ENCODE assay signal across 1 cellular context in the genomic region with DNA sequence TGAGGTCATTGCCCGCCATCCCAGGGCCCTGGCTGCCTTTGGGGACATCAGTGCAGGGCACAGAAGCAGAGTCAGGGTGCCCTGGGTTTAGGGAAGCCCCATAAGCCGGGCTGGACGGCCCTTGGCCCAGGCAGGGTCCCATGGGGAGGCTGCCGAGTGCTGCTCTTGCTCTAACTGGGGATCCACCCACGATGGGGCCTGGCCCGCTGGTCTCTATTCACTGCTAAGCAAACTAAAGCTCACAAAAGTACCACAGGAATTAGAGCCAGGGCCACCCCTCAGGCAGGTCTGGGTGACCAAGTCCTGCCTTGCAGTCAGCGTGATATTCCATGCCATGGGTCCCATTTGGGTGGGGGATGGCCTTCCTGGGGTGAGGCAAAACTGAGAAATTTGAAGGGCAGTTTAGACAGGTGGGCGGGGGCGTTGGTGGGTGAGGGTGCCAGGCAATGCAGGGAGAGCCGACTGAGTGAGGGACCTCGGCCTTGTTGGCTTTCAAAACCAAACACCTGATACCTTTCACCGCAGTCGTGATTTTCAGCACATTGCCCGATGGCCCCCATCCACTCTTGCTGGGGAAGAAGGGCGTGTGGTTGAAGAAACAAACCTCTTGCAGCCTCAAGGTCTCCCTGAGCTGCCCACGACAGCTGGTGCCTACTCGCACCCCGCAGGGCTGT.
TF ChIP-seq lines count a peak whose summit lies in the region.

No MANE protein-coding gene starts in this region.

TF ChIP-seq in WTC11, 78 proteins besides CTCF, POLR2A, EP300 and RAD21:
- TF ChIP-seq, protein P1, sequence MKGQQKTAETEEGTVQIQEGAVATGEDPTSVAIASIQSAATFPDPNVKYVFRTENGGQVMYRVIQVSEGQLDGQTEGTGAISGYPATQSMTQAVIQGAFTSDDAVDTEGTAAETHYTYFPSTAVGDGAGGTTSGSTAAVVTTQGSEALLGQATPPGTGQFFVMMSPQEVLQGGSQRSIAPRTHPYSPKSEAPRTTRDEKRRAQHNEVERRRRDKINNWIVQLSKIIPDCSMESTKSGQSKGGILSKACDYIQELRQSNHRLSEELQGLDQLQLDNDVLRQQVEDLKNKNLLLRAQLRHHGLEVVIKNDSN (CRISPR knock-in tag; IDR thresholded peaks at IDR 0.05), result no peak
- TF ChIP-seq CDX4 (CRISPR knock-in tag; IDR thresholded peaks at IDR 0.05; ENCODE audit: borderline replicate concordance) (no peak), ZNF396 (CRISPR knock-in tag; IDR thresholded peaks at IDR 0.05; ENCODE audit: borderline replicate concordance) (no peak)
